Comparison of ENCODE assay signal across 16 cellular contexts in genomic region chr6:35488517-35488862, GRCh38. TPM values are rescaled to one million over a fixed set of nuclear protein-coding genes. Genes with fewer than 3 reads are reported as not detected.
DNase-seq lines count a peak whose midpoint lies in the region; ATAC-seq and TF ChIP-seq lines count a peak whose summit lies in the region.
"Had no signal": no experiment of that assay in that cellular context is flagged by ENCODE, and none has a peak within 500 bp of the region (broad histone marks: within the 10 kb centered on the region; RNA-seq: fewer than 3 reads in every experiment).

No MANE protein-coding gene starts in this region.

- H2AFZ ChIP-seq in ACC112 (ENCODE audit: low read length, unreplicated experiment), result no peak overlapping the region

- no peak overlapping the region for H3K9ac ChIP-seq in rectal smooth muscle tissue (ENCODE audit: low read length)

- DNase-seq in RWPE1 (ENCODE audit: low spot score), result no peak
- DNase-seq in glutamatergic neuron, result no peak
- no peak for DNase-seq in NCI-H2081 (lab: John Stamatoyannopoulos, UW)
- no peak for DNase-seq in activated naive CD4-positive, alpha-beta T cell treated with Interleukin-2 at 50 U/mL for 16 hours
- DNase-seq in activated CD8-positive, alpha-beta T cell treated with anti-CD3 and anti-CD28 coated beads, Interleukin-2, amount 10 ng/mL, durations not matched to agents 7 days and 5 days, result no peak
- DNase-seq: activated CD4-positive, alpha-beta T cell treated with anti-CD3 and anti-CD28 coated beads, Interleukin-2, amount 10 ng/mL, durations not matched to agents 7 days and 5 days; cerebellar nuclear complex; DMS79 treated with DMSO at 0.1 percent for 48 hours; NCI-H1048; NCI-H69; stimulated activated CD4-positive, alpha-beta T cell treated with anti-CD3 and anti-CD28 coated beads, Interleukin-4, amount 100 ng/mL, for 4 hours; stimulated activated naive CD8-positive, alpha-beta T cell treated with anti-CD3 and anti-CD28 coated beads, Interleukin-15, amount 100 ng/mL, for 72 hours had no signal

- TF ChIP-seq CTCF in RWPE1 (conservative IDR thresholded peaks at IDR 0.05; ENCODE audit: low read depth) (no peak), glutamatergic neuron (IDR thresholded peaks at IDR 0.05; ENCODE audit: partially characterized antibody, unreplicated experiment) (no peak)

- H3K36me3 ChIP-seq in ACC112 (ENCODE audit: insufficient read depth, low read length), result no peaks in the 10 kb centered on the region
- H3K36me3 ChIP-seq in rectal smooth muscle tissue (ENCODE audit: control insufficient read depth, insufficient read depth, low read length), result no peaks in the 10 kb centered on the region

- H3K9me3 Mint-ChIP-seq in glutamatergic neuron (ENCODE audit: unreplicated experiment), result peaks cover 15% of the 10 kb centered on the region
- H3K9me3 Mint-ChIP-seq in activated CD8-positive, alpha-beta T cell treated with anti-CD3 and anti-CD28 coated beads, Interleukin-2, amount 10 ng/mL, durations not matched to agents 7 days and 5 days (ENCODE audit: insufficient read depth), result no peaks in the 10 kb centered on the region
- H3K9me3 Mint-ChIP-seq: activated CD4-positive, alpha-beta T cell treated with anti-CD3 and anti-CD28 coated beads, Interleukin-2, amount 10 ng/mL, durations not matched to agents 7 days and 5 days; stimulated activated naive CD8-positive, alpha-beta T cell treated with anti-CD3 and anti-CD28 coated beads, Interleukin-15, amount 100 ng/mL, for 72 hours had no signal

- no peaks in the 10 kb centered on the region for H3K27me3 ChIP-seq in ACC112 (ENCODE audit: insufficient read depth, low read length)
- no peaks in the 10 kb centered on the region for H3K27me3 ChIP-seq in rectal smooth muscle tissue (ENCODE audit: control insufficient read depth, insufficient read depth, low read length)

- peak overlapping the region; percentile 79 for H3K27ac Mint-ChIP-seq in glutamatergic neuron (ENCODE audit: unreplicated experiment)
- no peak overlapping the region for H3K27ac Mint-ChIP-seq in activated CD8-positive, alpha-beta T cell treated with anti-CD3 and anti-CD28 coated beads, Interleukin-2, amount 10 ng/mL, durations not matched to agents 7 days and 5 days
- H3K27ac Mint-ChIP-seq: activated CD4-positive, alpha-beta T cell treated with anti-CD3 and anti-CD28 coated beads, Interleukin-2, amount 10 ng/mL, durations not matched to agents 7 days and 5 days had no signal

- H3K4me1 ChIP-seq in ACC112 (ENCODE audit: control insufficient read depth, insufficient read depth, low read length, unreplicated experiment) (peaks cover 54% of the 10 kb centered on the region), rectal smooth muscle tissue (ENCODE audit: control insufficient read depth, insufficient read depth, low read length) (peaks cover 69% of the 10 kb centered on the region)

- H3K27me3 Mint-ChIP-seq in glutamatergic neuron (ENCODE audit: unreplicated experiment), result peaks cover 10% of the 10 kb centered on the region
- H3K27me3 Mint-ChIP-seq in activated CD8-positive, alpha-beta T cell treated with anti-CD3 and anti-CD28 coated beads, Interleukin-2, amount 10 ng/mL, durations not matched to agents 7 days and 5 days (ENCODE audit: low read depth), result peaks cover 2% of the 10 kb centered on the region
- H3K27me3 Mint-ChIP-seq: stimulated activated naive CD8-positive, alpha-beta T cell treated with anti-CD3 and anti-CD28 coated beads, Interleukin-15, amount 100 ng/mL, for 72 hours had no signal

- peaks cover 32% of the 10 kb centered on the region for H3K4me1 Mint-ChIP-seq in glutamatergic neuron (ENCODE audit: low read depth, unreplicated experiment)
- peaks cover 12% of the 10 kb centered on the region for H3K4me1 Mint-ChIP-seq in activated CD8-positive, alpha-beta T cell treated with anti-CD3 and anti-CD28 coated beads, Interleukin-2, amount 10 ng/mL, durations not matched to agents 7 days and 5 days (ENCODE audit: low read depth)

- CTCF ChIA-PET in RWPE1 (lab: Yijun Ruan, JAX), result interaction anchor here (0.7 kb wide), 1 partner anchor 18 kb away, joined by 3 read pairs; no protein-coding TSS in a partner anchor
- CTCF ChIA-PET in activated CD8-positive, alpha-beta T cell treated with anti-CD3 and anti-CD28 coated beads, Interleukin-2, amount 10 ng/mL, durations not matched to agents 7 days and 5 days (lab: Charles Lee), result interaction anchor here (0.9 kb wide), 1 partner anchor 9 kb away, joined by 3 read pairs; no protein-coding TSS in a partner anchor

- no peaks in the 10 kb centered on the region for H3K36me3 Mint-ChIP-seq in glutamatergic neuron (ENCODE audit: unreplicated experiment)
- no peaks in the 10 kb centered on the region for H3K36me3 Mint-ChIP-seq in activated CD8-positive, alpha-beta T cell treated with anti-CD3 and anti-CD28 coated beads, Interleukin-2, amount 10 ng/mL, durations not matched to agents 7 days and 5 days (ENCODE audit: low read depth)

- H3K4me3 Mint-ChIP-seq in glutamatergic neuron (ENCODE audit: unreplicated experiment), result no peak overlapping the region
- H3K4me3 Mint-ChIP-seq in activated CD8-positive, alpha-beta T cell treated with anti-CD3 and anti-CD28 coated beads, Interleukin-2, amount 10 ng/mL, durations not matched to agents 7 days and 5 days, result no peak overlapping the region
- H3K4me3 Mint-ChIP-seq: activated CD4-positive, alpha-beta T cell treated with anti-CD3 and anti-CD28 coated beads, Interleukin-2, amount 10 ng/mL, durations not matched to agents 7 days and 5 days; stimulated activated naive CD8-positive, alpha-beta T cell treated with anti-CD3 and anti-CD28 coated beads, Interleukin-15, amount 100 ng/mL, for 72 hours had no signal

- H3K4me3 ChIP-seq in ACC112 (ENCODE audit: low read depth, low read length) (no peak overlapping the region), rectal smooth muscle tissue (ENCODE audit: low read length) (no peak overlapping the region)

- POLR2A ChIA-PET in RWPE1 (lab: Yijun Ruan, JAX; ENCODE audit: low non-redundant PET), result interaction anchor here (3.8 kb wide), 1 partner anchor 9 kb away, joined by 11 read pairs; the partner anchor contains the start of gene TEAD3
- POLR2A ChIA-PET in activated CD8-positive, alpha-beta T cell treated with anti-CD3 and anti-CD28 coated beads, Interleukin-2, amount 10 ng/mL, durations not matched to agents 7 days and 5 days (lab: Charles Lee), result no interaction called here

- H3K27ac ChIP-seq in ACC112 (ENCODE audit: low read depth, low read length), result 0 out of 2 replicates have a peak overlapping the region, but pooled peaks have one; percentile 7
- H3K27ac ChIP-seq in RWPE1, result peak overlapping the region; percentile 99
- H3K27ac ChIP-seq in rectal smooth muscle tissue (ENCODE audit: low read depth, low read length), result peak overlapping the region; percentile 99

- ATAC-seq in GM18870 (IDR thresholded peaks at IDR 0.05; ENCODE audit: unreplicated experiment), result no peak
- no peak for ATAC-seq in activated CD8-positive, alpha-beta T cell treated with anti-CD3 and anti-CD28 coated beads, Interleukin-2, amount 10 ng/mL, durations not matched to agents 7 days and 5 days
- ATAC-seq: stimulated activated naive CD8-positive, alpha-beta T cell treated with anti-CD3 and anti-CD28 coated beads, Interleukin-15, amount 100 ng/mL, for 72 hours had no signal

- H3K79me2 ChIP-seq in ACC112 (ENCODE audit: control insufficient read depth, insufficient read depth, low read length, unreplicated experiment), result peaks cover 49% of the 10 kb centered on the region

RNA-seq across cellular contexts. Expression of gene TEAD3, which starts 8.4 kb away (rescaled TPM):
- total RNA-seq in glutamatergic neuron (ENCODE audit: unreplicated experiment), result 50.0 TPM
- total RNA-seq in activated CD8-positive, alpha-beta T cell treated with anti-CD3 and anti-CD28 coated beads, Interleukin-2, amount 10 ng/mL, durations not matched to agents 7 days and 5 days, result under 1 TPM; 0.18 to 0.21 TPM

RNA-seq across cellular contexts. Expression of gene RPL10A, which starts 20.3 kb away (rescaled TPM):
- total RNA-seq in glutamatergic neuron (ENCODE audit: unreplicated experiment), result 690 TPM
- total RNA-seq in activated CD8-positive, alpha-beta T cell treated with anti-CD3 and anti-CD28 coated beads, Interleukin-2, amount 10 ng/mL, durations not matched to agents 7 days and 5 days, result 1,000 to 10,000 TPM; 1,398 to 1,443 TPM

RNA-seq across cellular contexts. Expression of gene TULP1, which starts 24.2 kb away (rescaled TPM):
- total RNA-seq in glutamatergic neuron (ENCODE audit: unreplicated experiment), result not detected
- not detected for total RNA-seq in activated CD8-positive, alpha-beta T cell treated with anti-CD3 and anti-CD28 coated beads, Interleukin-2, amount 10 ng/mL, durations not matched to agents 7 days and 5 days
- total RNA-seq: activated CD4-positive, alpha-beta T cell treated with anti-CD3 and anti-CD28 coated beads, Interleukin-2, amount 10 ng/mL, durations not matched to agents 7 days and 5 days; HT1080 had no signal

RNA-seq across cellular contexts. Expression of gene FANCE, which starts 36.4 kb away (rescaled TPM):
- 33.4 TPM for total RNA-seq in glutamatergic neuron (ENCODE audit: unreplicated experiment)
- 10 to 100 TPM; 20.4 to 21.9 TPM for total RNA-seq in activated CD8-positive, alpha-beta T cell treated with anti-CD3 and anti-CD28 coated beads, Interleukin-2, amount 10 ng/mL, durations not matched to agents 7 days and 5 days

Comparison
In these comparisons a context has a peak if more than half of its experiments do, and no peak if none do; other contexts are left out.
1. H3K27ac ChIP-seq: peak in every context shown above with its lines; median percentile 99 in RWPE1; 99 in rectal smooth muscle tissue; 7 in ACC112.
2. RNA of gene TEAD3, which starts 8.4 kb away (total RNA-seq): 50.0 TPM in glutamatergic neuron (single experiment); 0.18 to 0.21 TPM in activated CD8-positive, alpha-beta T cell treated with anti-CD3 and anti-CD28 coated beads, Interleukin-2, amount 10 ng/mL, durations not matched to agents 7 days and 5 days; every median in the first group is over 10 times any median in the second.